In the genomic region with DNA sequence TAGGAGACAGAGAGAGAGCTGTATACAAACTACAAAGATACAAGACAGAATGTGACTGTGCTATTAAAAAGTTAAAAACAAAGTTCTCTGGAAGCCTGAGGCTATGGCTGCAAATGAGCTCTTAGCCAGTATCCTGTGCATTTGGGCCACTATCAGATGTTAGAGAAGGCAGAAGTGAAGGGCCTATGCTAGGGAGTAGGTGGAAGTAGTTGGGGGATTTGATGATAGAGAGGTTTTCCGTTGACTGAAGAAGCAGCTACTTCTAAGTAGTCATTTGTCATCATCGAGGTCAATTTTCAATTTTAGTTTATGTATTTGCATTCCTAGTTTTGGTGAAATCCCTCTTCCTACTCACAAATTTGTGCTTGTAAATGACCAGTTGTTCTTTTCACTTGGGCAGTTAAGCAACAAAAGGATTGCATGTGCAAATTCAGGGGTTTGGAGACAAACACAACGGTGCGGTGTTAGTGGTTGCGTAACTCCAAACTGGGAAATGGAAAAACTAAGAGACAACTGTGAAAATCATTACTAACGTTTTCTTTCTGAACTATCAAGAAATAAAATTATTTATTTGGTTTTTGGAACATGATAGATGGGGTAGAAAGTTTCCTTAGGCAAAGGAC, we compare ENCODE assay signal across 13 cellular contexts. TPM values are rescaled to one million over a fixed set of nuclear protein-coding genes. Genes with fewer than 3 reads are reported as not detected.
A peak's percentile ranks its signal among the peaks of the same experiment; 100 is the strongest.
DNase-seq lines count a peak whose midpoint lies in the region; FAIRE-seq and TF ChIP-seq lines count a peak whose summit lies in the region.
"Had no signal": no experiment of that assay in that cellular context is flagged by ENCODE, and none has a peak within 500 bp of the region (broad histone marks: within the 10 kb centered on the region; RNA-seq: fewer than 3 reads in every experiment).

No MANE protein-coding gene starts in this region.

- no peaks in the 10 kb centered on the region for H3K4me1 Mint-ChIP-seq in immature natural killer cell

- H2BK5ac ChIP-seq in H1 (ENCODE audit: low read depth, low read length) (no peak overlapping the region), trophoblast cell (ENCODE audit: low read depth, low read length, poor library complexity) (no peak overlapping the region)

- no peak overlapping the region for H4K12ac ChIP-seq in trophoblast cell (ENCODE audit: low read depth, low read length)

- H3F3A ChIP-seq in MM.1S (ENCODE audit: insufficient read depth, low read length), result peaks cover 29% of the 10 kb centered on the region

- TF ChIP-seq CTCF in MM.1S (IDR thresholded peaks at IDR 0.05; ENCODE audit: low read length) (no peak), H1 (IDR thresholded peaks at IDR 0.05; ENCODE audit: control extremely low read depth in 1 of 3, insufficient read depth in 1 of 3, low read depth in 1 of 3, low read length in 3 of 3) (no peak)

- H3K27me3 Mint-ChIP-seq in immature natural killer cell (ENCODE audit: low read depth in 3 of 3), result peaks cover 0 to 6% (median 6%) of the 10 kb centered on the region in 3 donors

- H3K27ac Mint-ChIP-seq in immature natural killer cell, result no peak overlapping the region
- H3K27ac Mint-ChIP-seq: activated CD8-positive, alpha-beta T cell treated with anti-CD3 and anti-CD28 coated beads, Interleukin-2, amount 10 ng/mL, durations not matched to agents 7 days and 5 days had no signal

- H3K9me3 ChIP-seq in MM.1S (replicated peaks; ENCODE audit: insufficient read depth, low read length), result no peaks in the 10 kb centered on the region
- no peaks in the 10 kb centered on the region for H3K9me3 ChIP-seq in H1 (ENCODE audit: insufficient read depth in 2 of 2, low read depth in 1 of 2, low read length in 1 of 2)
- H3K9me3 ChIP-seq in trophoblast cell (ENCODE audit: insufficient read depth, low read depth, low read length), result no peaks in the 10 kb centered on the region
- H3K9me3 ChIP-seq: right atrium auricular region had no signal

- peak; percentile 73 for DNase-seq in CD1c-positive myeloid dendritic cell (ENCODE audit: extremely low spot score)
- no peak for DNase-seq in MM.1S
- DNase-seq in H1 (ENCODE audit: low read depth in 1 of 2, low spot score in 2 of 2), result no peak
- peak; percentile 4 to 29 for DNase-seq in trophoblast cell
- no peak for DNase-seq in NCI-H82 (lab: John Stamatoyannopoulos, UW)
- no peak for DNase-seq in T-helper 1 cell
- DNase-seq in immature natural killer cell, result no peak
- no peak for DNase-seq in NCI-H187 treated with DMSO at 0.1 percent for 48 hours (lab: John Stamatoyannopoulos, UW)
- DNase-seq: activated CD8-positive, alpha-beta T cell treated with anti-CD3 and anti-CD28 coated beads, Interleukin-2, amount 10 ng/mL, durations not matched to agents 7 days and 5 days; dorsolateral prefrontal cortex; NCI-H187 had no signal

- no peak overlapping the region for H4K8ac ChIP-seq in H1 (ENCODE audit: extremely low read depth, insufficient read depth, low read length)
- H4K8ac ChIP-seq in trophoblast cell (ENCODE audit: low read depth, low read length), result no peak overlapping the region

- H3K4me2 ChIP-seq in MM.1S (ENCODE audit: low read depth, low read length) (peak overlapping the region; percentile 27), H1 (ENCODE audit: insufficient read depth in 1 of 2, low read depth in 2 of 2, low read length in 2 of 2) (no peak overlapping the region), trophoblast cell (ENCODE audit: low read length) (no peak overlapping the region)

- no peak overlapping the region for H2BK12ac ChIP-seq in H1 (ENCODE audit: low read depth, low read length)
- H2BK12ac ChIP-seq in trophoblast cell (ENCODE audit: low read length), result no peak overlapping the region

- H3K23ac ChIP-seq in H1 (ENCODE audit: insufficient read length) (no peak overlapping the region), trophoblast cell (ENCODE audit: low read length) (no peak overlapping the region)

- no peak overlapping the region for H2AFZ ChIP-seq in MM.1S (ENCODE audit: low read length)
- no peak overlapping the region for H2AFZ ChIP-seq in H1 (ENCODE audit: low read length)
- no peak overlapping the region for H2AFZ ChIP-seq in trophoblast cell (ENCODE audit: insufficient read depth, low read length, poor library complexity)

- TF ChIP-seq POLR2A in H1 (IDR thresholded peaks at IDR 0.05; ENCODE audit: control extremely low read depth in 1 of 2, low read depth in 2 of 2, low read length in 2 of 2), result no peak

- no peak overlapping the region for H3K4ac ChIP-seq in H1 (replicated peaks; ENCODE audit: insufficient read length, low read depth, low read length)
- H3K4ac ChIP-seq in trophoblast cell (ENCODE audit: low read depth, low read length), result no peak overlapping the region

- no peak overlapping the region for H2AK5ac ChIP-seq in H1 (ENCODE audit: low read depth, low read length)
- no peak overlapping the region for H2AK5ac ChIP-seq in trophoblast cell (ENCODE audit: low read length)

- H3K4me1 ChIP-seq in MM.1S (ENCODE audit: low read length) (peaks cover 44% of the 10 kb centered on the region), H1 (replicated peaks in 1 of 4; ENCODE audit: control insufficient read depth in 3 of 4, insufficient read depth in 4 of 4, low read length in 3 of 4) (peaks cover 0 to 7% (median 3%) of the 10 kb centered on the region in 4 experiments; a peak in 5 of 7 replicates), trophoblast cell (ENCODE audit: control insufficient read depth in 1 of 2, insufficient read depth in 2 of 2, low read length in 2 of 2) (peaks cover 2 to 3% of the 10 kb centered on the region in 2 experiments)
- H3K4me1 ChIP-seq: right atrium auricular region had no signal

- TF ChIP-seq RAD21 in H1 (IDR thresholded peaks at IDR 0.05 in 1 of 2, conservative IDR thresholded peaks at IDR 0.05 in 1 of 2; ENCODE audit: low read depth in 2 of 2, low read length in 2 of 2), result no peak

- no peak overlapping the region for H2BK20ac ChIP-seq in H1 (ENCODE audit: low read length)

- no peak for TF ChIP-seq EP300 in H1 (IDR thresholded peaks at IDR 0.05; ENCODE audit: borderline replicate concordance in 1 of 2, low read depth in 2 of 2, low read length in 2 of 2)

- H3K23me2 ChIP-seq in H1 (ENCODE audit: low read depth, low read length), result no peaks in the 10 kb centered on the region

- H4K20me1 ChIP-seq in MM.1S (ENCODE audit: insufficient read depth, low read length) (no peaks in the 10 kb centered on the region), H1 (replicated peaks in 1 of 2; ENCODE audit: control insufficient read depth in 1 of 2, insufficient read depth in 2 of 2, low read length in 2 of 2) (no peaks in the 10 kb centered on the region)

- H2BK120ac ChIP-seq in H1 (replicated peaks; ENCODE audit: low read depth, low read length) (no peak overlapping the region), trophoblast cell (ENCODE audit: insufficient read depth, low read length, poor library complexity) (no peak overlapping the region)

- H3K27me3 ChIP-seq in MM.1S (replicated peaks; ENCODE audit: insufficient read depth, low read length) (no peaks in the 10 kb centered on the region), H1 (replicated peaks in 1 of 4; ENCODE audit: control insufficient read depth in 3 of 4, extremely low read depth in 1 of 4, insufficient read depth in 3 of 4, low read length in 3 of 4) (no peaks in the 10 kb centered on the region), trophoblast cell (ENCODE audit: insufficient read depth, low read length) (no peaks in the 10 kb centered on the region)
- H3K27me3 ChIP-seq: dorsolateral prefrontal cortex, right atrium auricular region had no signal

- no peak overlapping the region for H3K56ac ChIP-seq in H1 (replicated peaks; ENCODE audit: insufficient read length, low read depth, low read length)

- H3K9me2 ChIP-seq in MM.1S (replicated peaks; ENCODE audit: insufficient read depth, low read length), result no peaks in the 10 kb centered on the region

- H3K9me3 Mint-ChIP-seq in immature natural killer cell, result no peaks in the 10 kb centered on the region

- no peak overlapping the region for H3K4me3 Mint-ChIP-seq in immature natural killer cell
- H3K4me3 Mint-ChIP-seq: activated CD8-positive, alpha-beta T cell treated with anti-CD3 and anti-CD28 coated beads, Interleukin-2, amount 10 ng/mL, durations not matched to agents 7 days and 5 days had no signal

- H2BK15ac ChIP-seq in H1 (ENCODE audit: low read length), result no peak overlapping the region

- H3K79me2 ChIP-seq in MM.1S (ENCODE audit: low read length) (no peaks in the 10 kb centered on the region), H1 (ENCODE audit: control insufficient read depth in 1 of 2, insufficient read depth in 2 of 2, low read length in 2 of 2) (no peaks in the 10 kb centered on the region), trophoblast cell (ENCODE audit: control insufficient read depth, insufficient read depth, low read length, poor library complexity) (no peaks in the 10 kb centered on the region)

- H3K4me3 ChIP-seq in MM.1S (ENCODE audit: low read length) (no peak overlapping the region), H1 (ENCODE audit: extremely low read depth in 1 of 4, insufficient read depth in 2 of 4, low read depth in 3 of 4, low read length in 4 of 4) (no peak overlapping the region), trophoblast cell (ENCODE audit: low read depth, low read length) (no peak overlapping the region)
- H3K4me3 ChIP-seq: dorsolateral prefrontal cortex, right atrium auricular region had no signal

- CTCF ChIA-PET in H1 (lab: Charles Lee; ENCODE audit: partially characterized antibody), result interaction anchor here (0.9 kb wide), 2 partner anchors 13 to 138 kb away, joined by 3 to 4 read pairs; no protein-coding TSS in a partner anchor

- POLR2A ChIA-PET in H1 (lab: Charles Lee; ENCODE audit: partially characterized antibody), result no interaction called here

- H3K9ac ChIP-seq in MM.1S (ENCODE audit: low read length), result no peak overlapping the region; the same call in 1 of the 2 replicates
- no peak overlapping the region for H3K9ac ChIP-seq in H1 (replicated peaks in 1 of 4; ENCODE audit: extremely low read depth in 1 of 4, low read depth in 3 of 4, low read length in 3 of 4)
- no peak overlapping the region for H3K9ac ChIP-seq in trophoblast cell (ENCODE audit: low read length)

- H3K36me3 ChIP-seq in MM.1S (replicated peaks; ENCODE audit: insufficient read depth, low read length), result no peaks in the 10 kb centered on the region
- no peaks in the 10 kb centered on the region for H3K36me3 ChIP-seq in H1 (ENCODE audit: control insufficient read depth in 2 of 4, insufficient read depth in 4 of 4, low read length in 3 of 4)
- H3K36me3 ChIP-seq in trophoblast cell (ENCODE audit: control insufficient read depth in 1 of 2, insufficient read depth in 2 of 2, low read length in 2 of 2), result no peaks in the 10 kb centered on the region
- H3K36me3 ChIP-seq: right atrium auricular region had no signal

- WGBS in H1 (ENCODE audit: extremely low coverage in 1 of 2, insufficient coverage in 1 of 2, insufficient read length in 1 of 2, insufficient replicate concordance in 2 of 2, low coverage in 1 of 2, low lambda C conversion rate in 2 of 2, missing lambda C conversion rate in 1 of 2), 2 experiments, result 88% methylated on average over 6 of the region's 6 CpGs; no CpG with 5 or more reads in 1 of the 2 experiments
- WGBS in trophoblast cell (ENCODE audit: extremely low coverage, insufficient coverage, insufficient read length), result no CpG with 5 or more reads among the region's 6 CpGs

- H3K27ac ChIP-seq in MM.1S (ENCODE audit: low read length) (peak overlapping the region; percentile 38; the same call in 1 of the 2 replicates), H1 (ENCODE audit: low read depth, low read length) (no peak overlapping the region), trophoblast cell (ENCODE audit: low read depth, low read length) (no peak overlapping the region)
- H3K27ac ChIP-seq: C4-2B had no signal

- H3K79me1 ChIP-seq in H1 (ENCODE audit: low read depth, low read length) (no peaks in the 10 kb centered on the region), trophoblast cell (ENCODE audit: low read length) (no peaks in the 10 kb centered on the region)

- H4K91ac ChIP-seq in H1 (replicated peaks; ENCODE audit: insufficient read length, low read length) (no peak overlapping the region), trophoblast cell (ENCODE audit: low read depth, low read length) (no peak overlapping the region)

- no peaks in the 10 kb centered on the region for H3K36me3 Mint-ChIP-seq in immature natural killer cell

- no peak overlapping the region for H4K5ac ChIP-seq in H1 (ENCODE audit: insufficient read length, low read depth, low read length)

- H3K18ac ChIP-seq in H1 (ENCODE audit: extremely low read depth, low read length), result no peak overlapping the region
- no peak overlapping the region for H3K18ac ChIP-seq in trophoblast cell (ENCODE audit: low read length)

- H3K14ac ChIP-seq in H1 (ENCODE audit: insufficient read length) (no peak overlapping the region), trophoblast cell (ENCODE audit: low read length) (no peak overlapping the region)

- no peak for FAIRE-seq in H1 (lab: Jason Lieb, UNC)

RNA-seq across cellular contexts. Expression of a gene that starts 48.5 kb away (rescaled TPM):
- 57.1 and 57.2 TPM in 2 replicates for total RNA-seq in H1 (2021; fragmentation: NEBNext Ultra II Directional; extraction: Animal tissue kit (Norgen Biotek cat#: 25700))
- polyA plus RNA-seq in H1 (2011; rRNA removed), result 17.1 and 21.8 TPM in 2 replicates
- polyA plus RNA-seq in H1 (2011; cell fraction: cytosol; rRNA removed), result 31.5 TPM
- 20.5 TPM for polyA plus RNA-seq in H1 (2011; cell fraction: nucleus; rRNA removed)
- polyA plus RNA-seq in H1 (2012, experiment 1 of 2), result 21.2 to 39.2 TPM (median 25.6 TPM) in 4 replicates
- 3.4 TPM for polyA plus RNA-seq in H1 (2012, experiment 2 of 2)
- 26.7 TPM for polyA plus RNA-seq in H1 (2013, experiment 1 of 2)
- 27.3 TPM for polyA plus RNA-seq in H1 (2013, experiment 2 of 2)
- polyA minus RNA-seq in H1 (2011; rRNA and poly(A)+ RNA removed), result 31.0 and 38.5 TPM in 2 replicates
- 43.7 TPM for polyA minus RNA-seq in H1 (2011; cell fraction: cytosol; rRNA and poly(A)+ RNA removed)
- 82.6 TPM for polyA minus RNA-seq in H1 (2011; cell fraction: nucleus; rRNA and poly(A)+ RNA removed)
- polyA plus RNA-seq in trophoblast cell (2013), result 15.2 and 15.3 TPM in 2 replicates
- 1 to 10 TPM; 2.7 to 4.8 (median 4.1) TPM for polyA plus RNA-seq in immature natural killer cell

Comparison
In these comparisons a context has a peak if more than half of its experiments do, and no peak if none do; other contexts are left out.
1. DNase-seq: peak in CD1c-positive myeloid dendritic cell (single experiment) and trophoblast cell (2 of 2); none in MM.1S (single experiment), H1 (0 of 2), NCI-H82 (single experiment), T-helper 1 cell (0 of 5), immature natural killer cell (0 of 3) and NCI-H187 treated with DMSO at 0.1 percent for 48 hours (single experiment).